In the genomic region with DNA sequence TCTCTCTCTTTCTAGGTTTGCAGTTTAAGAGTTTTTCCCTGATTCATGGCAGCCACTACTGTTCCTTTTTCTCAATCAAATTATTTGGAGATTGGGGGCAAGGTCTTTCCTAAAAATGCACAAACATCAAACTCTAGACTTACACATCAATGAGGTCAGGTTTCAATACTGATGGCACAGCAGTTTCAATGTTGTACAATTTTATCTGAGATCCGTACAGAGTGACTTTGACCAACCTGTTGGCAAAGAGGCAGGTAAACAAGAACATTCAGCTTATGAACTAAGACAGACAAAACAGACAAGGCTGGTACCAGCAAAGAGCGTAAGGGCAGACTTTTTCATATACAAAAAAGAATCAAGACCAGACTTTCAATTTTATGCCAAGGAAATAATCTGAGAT, we compare ENCODE assay signal across 14 cellular contexts. TPM values are rescaled to one million over a fixed set of nuclear protein-coding genes. Genes with fewer than 3 reads are reported as not detected.
"Had no signal": no experiment of that assay in that cellular context is flagged by ENCODE, and none has a peak within 500 bp of the region (broad histone marks: within the 10 kb centered on the region; RNA-seq: fewer than 3 reads in every experiment).

No MANE protein-coding gene starts in this region.

- H3K4me3 ChIP-seq: cardiac muscle cell, colonic mucosa, heart left ventricle, left lung had no signal

- H3K27ac ChIP-seq: cardiac muscle cell, colonic mucosa, heart left ventricle, left lung had no signal

- ATAC-seq: heart left ventricle, left lung had no signal

- H3K4me1 ChIP-seq: colonic mucosa, heart left ventricle, left lung had no signal

- H3K9me3 Mint-ChIP-seq: T-helper 1 cell treated with Interleukin-12 subunit alpha and Interleukin-12 subunit beta and Interleukin-4 antibody, amounts not matched to agents 30 μg/mL and 1 μg/mL, for 36 hours had no signal

- H3K27me3 ChIP-seq: cardiac muscle cell, colonic mucosa, heart left ventricle, left lung had no signal

- H3K27ac Mint-ChIP-seq: T-helper 1 cell treated with Interleukin-12 subunit alpha and Interleukin-12 subunit beta and Interleukin-4 antibody, amounts not matched to agents 30 μg/mL and 1 μg/mL, for 36 hours had no signal

- H3K4me3 Mint-ChIP-seq: T-helper 1 cell treated with Interleukin-12 subunit alpha and Interleukin-12 subunit beta and Interleukin-4 antibody, amounts not matched to agents 30 μg/mL and 1 μg/mL, for 36 hours had no signal

- H3K9me3 ChIP-seq: colonic mucosa, heart left ventricle, left lung, SK-N-SH had no signal

- DNase-seq: activated CD4-positive, alpha-beta T cell treated with anti-CD3 and anti-CD28 coated beads, Interleukin-2, amount 50 U/mL, for 4 hours; activated CD8-positive, alpha-beta memory T cell treated with anti-CD3 and anti-CD28 coated beads, Interleukin-2, amount 50 U/mL, for 4 hours; colonic mucosa; heart left ventricle; islet precursor cell; left lung; mesenchymal stem cell; retina; SK-N-SH; stimulated activated CD4-positive, alpha-beta T cell treated with anti-CD3 and anti-CD28 coated beads, Interleukin-15, amount 100 ng/mL, for 24 hours; stimulated activated CD4-positive, alpha-beta T cell treated with anti-CD3 and anti-CD28 coated beads, Interleukin-4, amount 100 ng/mL, for 24 hours had no signal

RNA-seq across cellular contexts. Expression of a gene that starts 58.0 kb away (rescaled TPM):
- total RNA-seq: cardiac muscle cell, fibroblast of lung had no signal
